ENCODE assay signal across 31 cellular contexts in genomic region chr2:200567932-200568331, GRCh38. TPM values are rescaled to one million over a fixed set of nuclear protein-coding genes. Genes with fewer than 3 reads are reported as not detected.
"Had no signal": no experiment of that assay in that cellular context is flagged by ENCODE, and none has a peak within 500 bp of the region (broad histone marks: within the 10 kb centered on the region; RNA-seq: fewer than 3 reads in every experiment).

No MANE protein-coding gene starts in this region.

- H3K27ac ChIP-seq: left lung, neural progenitor cell, neutrophil, parathyroid adenoma, psoas muscle, right atrium auricular region, skin epidermis, stomach, testis, thyroid gland, upper lobe of right lung had no signal

- H3K27me3 ChIP-seq: left lung, neural progenitor cell, neutrophil, right atrium auricular region, stomach, testis, thyroid gland, upper lobe of right lung had no signal

- H3K4me2 ChIP-seq: neural progenitor cell had no signal

- H3K9ac ChIP-seq: neural progenitor cell, parathyroid adenoma had no signal

- H3K4me1 ChIP-seq: left lung, neural progenitor cell, parathyroid adenoma, psoas muscle, right atrium auricular region, stomach, testis, thyroid gland, upper lobe of right lung had no signal

- H3K9me3 ChIP-seq: left lung, neutrophil, psoas muscle, right atrium auricular region, stomach, testis, thyroid gland, upper lobe of right lung had no signal

- ATAC-seq: left cardiac atrium; left lung; natural killer cell; psoas muscle; sciatic nerve; stimulated activated naive B cell treated with anti-CD40 and anti-IgM and Interleukin-4, amounts not matched to agents 10 μg/mL and 1 μg/mL and 100 μg/mL, for 72 hours; stimulated activated naive CD8-positive, alpha-beta T cell treated with anti-CD3 and anti-CD28 coated beads, Interleukin-15, Interleukin-2, amounts not matched to agents 100 U/mL and 50 U/mL, for 24 hours; upper lobe of right lung had no signal

- FAIRE-seq: keratinocyte, urothelium cell line had no signal

- H3K79me2 ChIP-seq: parathyroid adenoma had no signal

- H3K4me3 ChIP-seq: left lung, lung, neural progenitor cell, psoas muscle, right atrium auricular region, skin epidermis, stomach, testis, thyroid gland, upper lobe of right lung had no signal

- H3K36me3 ChIP-seq: right atrium auricular region, stomach, thyroid gland, upper lobe of right lung had no signal

- DNase-seq: hippocampal formation; kidney glomerular epithelial cell; left cardiac atrium; left lung; mesendoderm; naive B cell; natural killer cell; nephron progenitor cell; occipital lobe; psoas muscle; stimulated activated CD4-positive, alpha-beta T cell treated with anti-CD3 and anti-CD28 coated beads, Interleukin-12 subunit alpha, Interleukin-12 subunit beta, amount 100 ng/mL, for 4 hours; stimulated activated CD4-positive, alpha-beta T cell treated with anti-CD3 and anti-CD28 coated beads, Interleukin-15, amount 100 ng/mL, for 24 hours; stimulated activated CD4-positive, alpha-beta T cell treated with anti-CD3 and anti-CD28 coated beads, Interleukin-2, amount 100 ng/mL, for 24 hours; stimulated activated CD4-positive, alpha-beta T cell treated with anti-CD3 and anti-CD28 coated beads, Interleukin-4, amount 100 ng/mL, for 1 hour; stimulated activated naive B cell treated with anti-CD40 and anti-IgM and Interleukin-4, amounts not matched to agents 10 μg/mL and 1 μg/mL and 100 μg/mL, for 72 hours; stimulated activated naive CD8-positive, alpha-beta T cell treated with anti-CD3 and anti-CD28 coated beads, Interleukin-15, Interleukin-2, amounts not matched to agents 100 U/mL and 50 U/mL, for 24 hours; stomach; testis; thyroid gland; trophoblast cell; upper lobe of right lung had no signal

- H2AFZ ChIP-seq: neural progenitor cell, parathyroid adenoma had no signal

RNA-seq across cellular contexts. Expression of gene AOX1, which starts 17.9 kb away (rescaled TPM):
- total RNA-seq: mononuclear cell, natural killer cell had no signal
